In the genomic region with DNA sequence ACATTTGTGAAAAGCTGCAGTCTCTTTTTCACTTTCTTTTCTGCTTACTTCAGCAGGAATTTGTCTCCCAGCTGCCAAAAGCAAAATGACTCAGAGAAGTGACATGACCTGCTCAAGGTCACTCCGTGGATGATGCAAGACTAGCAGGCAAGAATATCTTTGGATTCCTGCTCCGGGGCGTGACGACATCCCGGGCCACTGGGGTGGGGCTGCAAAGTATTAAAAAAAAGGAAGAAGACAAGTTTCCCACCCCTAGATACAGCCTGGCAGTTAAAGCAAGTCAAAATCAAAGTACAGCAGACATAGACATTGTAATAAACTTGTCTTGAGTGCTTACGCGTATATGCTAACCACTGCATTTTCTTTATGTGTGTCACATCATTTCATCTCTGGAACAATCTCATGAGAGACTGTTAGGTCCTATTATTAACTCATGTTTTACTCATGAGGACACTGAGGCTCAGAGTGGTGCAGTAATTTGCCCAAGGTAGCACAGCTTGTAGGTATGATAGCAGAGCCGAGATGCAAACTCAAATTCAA, we compare ENCODE assay signal across 8 cellular contexts.
DNase-seq lines count a peak whose midpoint lies in the region; ATAC-seq and TF ChIP-seq lines count a peak whose summit lies in the region.

No MANE protein-coding gene starts in this region.

- no peaks in the 10 kb centered on the region for H3K36me3 Mint-ChIP-seq in activated naive CD4-positive, alpha-beta T cell treated with anti-CD3 and anti-CD28 coated beads, Interleukin-2, amount 10 ng/mL, durations not matched to agents 7 days and 5 days

- no peak for TF ChIP-seq CTCF in fibroblast of pulmonary artery (IDR thresholded peaks at IDR 0.05; ENCODE audit: low read length, missing control alignments)

- ATAC-seq in HG02884 (IDR thresholded peaks at IDR 0.05; ENCODE audit: unreplicated experiment) (no peak), GM21390 (IDR thresholded peaks at IDR 0.05; ENCODE audit: unreplicated experiment) (no peak)

- CTCF ChIA-PET in activated naive CD4-positive, alpha-beta T cell treated with anti-CD3 and anti-CD28 coated beads, Interleukin-2, amount 10 ng/mL, durations not matched to agents 7 days and 5 days (lab: Charles Lee), result interaction anchor here (1.1 to 1.9 kb wide), 2 partner anchors 388 to 552 kb away, joined by 3 to 7 read pairs; no protein-coding TSS in a partner anchor

- H3K4me1 Mint-ChIP-seq in activated naive CD4-positive, alpha-beta T cell treated with anti-CD3 and anti-CD28 coated beads, Interleukin-2, amount 10 ng/mL, durations not matched to agents 7 days and 5 days, result peaks cover 72% of the 10 kb centered on the region

- no peak overlapping the region for H3K4me3 ChIP-seq in fibroblast of pulmonary artery (replicated peaks; ENCODE audit: low read depth, low read length)

- no peaks in the 10 kb centered on the region for H3K27me3 Mint-ChIP-seq in activated naive CD4-positive, alpha-beta T cell treated with anti-CD3 and anti-CD28 coated beads, Interleukin-2, amount 10 ng/mL, durations not matched to agents 7 days and 5 days

- no peak overlapping the region for H3K4me3 Mint-ChIP-seq in activated naive CD4-positive, alpha-beta T cell treated with anti-CD3 and anti-CD28 coated beads, Interleukin-2, amount 10 ng/mL, durations not matched to agents 7 days and 5 days

- DNase-seq in activated naive CD4-positive, alpha-beta T cell treated with anti-CD3 and anti-CD28 coated beads, Interleukin-2, amount 10 ng/mL, durations not matched to agents 7 days and 5 days, result no peak
- DNase-seq in activated naive CD4-positive, alpha-beta T cell (lab: John Stamatoyannopoulos, UW), result no peak
- DNase-seq in SKM-1 treated with dmso at 0.1 percent for 144 hours (lab: John Stamatoyannopoulos, UW; ENCODE audit: unreplicated experiment) (peak; percentile 94), fibroblast of pulmonary artery (ENCODE audit: low read depth) (peak; percentile 97), pulmonary artery endothelial cell (ENCODE audit: low read depth, low spot score) (peak; percentile 35), iPS-NIHi7 (ENCODE audit: extremely low spot score) (no peak)

- peak overlapping the region; percentile 40 for H3K27ac Mint-ChIP-seq in activated naive CD4-positive, alpha-beta T cell treated with anti-CD3 and anti-CD28 coated beads, Interleukin-2, amount 10 ng/mL, durations not matched to agents 7 days and 5 days

- H3K9me3 Mint-ChIP-seq in activated naive CD4-positive, alpha-beta T cell treated with anti-CD3 and anti-CD28 coated beads, Interleukin-2, amount 10 ng/mL, durations not matched to agents 7 days and 5 days, result no peaks in the 10 kb centered on the region

Comparison
In these comparisons a context has a peak if more than half of its experiments do, and no peak if none do; other contexts are left out.
1. DNase-seq: peak in SKM-1 treated with dmso at 0.1 percent for 144 hours (single experiment), fibroblast of pulmonary artery (single experiment) and pulmonary artery endothelial cell (single experiment); none in activated naive CD4-positive, alpha-beta T cell treated with anti-CD3 and anti-CD28 coated beads, Interleukin-2, amount 10 ng/mL, durations not matched to agents 7 days and 5 days (single experiment), activated naive CD4-positive, alpha-beta T cell (0 of 4) and iPS-NIHi7 (single experiment).